In genomic region chr7:70355591-70356323, GRCh38 we compare ENCODE assay signal across 14 cellular contexts.
DNase-seq lines count a peak whose midpoint lies in the region; ATAC-seq and TF ChIP-seq lines count a peak whose summit lies in the region.
"Had no signal": no experiment of that assay in that cellular context is flagged by ENCODE, and none has a peak within 500 bp of the region (broad histone marks: within the 10 kb centered on the region; RNA-seq: fewer than 3 reads in every experiment).

No MANE protein-coding gene starts in this region.

- no CpG with 5 or more reads among the region's 5 CpGs for WGBS in neuronal stem cell (ENCODE audit: extremely low coverage in 2 of 2, insufficient read length in 2 of 2, insufficient replicate concordance in 1 of 2), 2 donors

- H3K36me3 ChIP-seq in neuronal stem cell (replicated peaks in 1 of 2; ENCODE audit: control insufficient read depth in 2 of 2, insufficient read depth in 2 of 2, low read length in 2 of 2) (no peaks in the 10 kb centered on the region), ascending aorta (no peaks in the 10 kb centered on the region)

- H3K4me3 Mint-ChIP-seq in stimulated activated naive CD8-positive, alpha-beta T cell treated with anti-CD3 and anti-CD28 coated beads, Interleukin-15, amount 100 ng/mL, for 72 hours, result no peak overlapping the region
- H3K4me3 Mint-ChIP-seq: mesothelial cell of epicardium had no signal

- H3K14ac ChIP-seq in neuronal stem cell (ENCODE audit: low read length), result no peak overlapping the region

- H3K4me2 ChIP-seq in neuronal stem cell (ENCODE audit: insufficient read depth, low read length, poor library complexity, severe bottlenecking), result peak overlapping the region; percentile 18

- H3K27me3 ChIP-seq in neuronal stem cell (ENCODE audit: control insufficient read depth in 3 of 3, insufficient read depth in 3 of 3, low read depth in 1 of 3, low read length in 3 of 3) (no peaks in the 10 kb centered on the region), ascending aorta (no peaks in the 10 kb centered on the region)
- H3K27me3 ChIP-seq: body of pancreas had no signal

- H3K9ac ChIP-seq in neuronal stem cell (ENCODE audit: low read depth, low read length, poor library complexity), result no peak overlapping the region

- H3K18ac ChIP-seq in neuronal stem cell (ENCODE audit: low read length), result peak overlapping the region; percentile 8

- no peak overlapping the region for H3K27ac Mint-ChIP-seq in stimulated activated naive CD8-positive, alpha-beta T cell treated with anti-CD3 and anti-CD28 coated beads, Interleukin-15, amount 100 ng/mL, for 72 hours
- H3K27ac Mint-ChIP-seq: mesothelial cell of epicardium had no signal

- H2BK15ac ChIP-seq in neuronal stem cell (ENCODE audit: low read length), result no peak overlapping the region

- no peak overlapping the region for H3K4ac ChIP-seq in neuronal stem cell (ENCODE audit: low read length)

- H3K27ac ChIP-seq in neuronal stem cell (replicated peaks; ENCODE audit: low read length) (no peak overlapping the region), ascending aorta (no peak overlapping the region)
- H3K27ac ChIP-seq: body of pancreas had no signal

- peaks cover 6 to 18% of the 10 kb centered on the region in 2 donors for H3K4me1 ChIP-seq in neuronal stem cell (ENCODE audit: control insufficient read depth in 2 of 2, insufficient read depth in 1 of 2, low read depth in 1 of 2, low read length in 2 of 2)
- H3K4me1 ChIP-seq in ascending aorta, result peaks cover 0 to 3% of the 10 kb centered on the region in 2 donors

- H2AK5ac ChIP-seq in neuronal stem cell (ENCODE audit: low read depth, low read length), result no peak overlapping the region

- H3K27me3 Mint-ChIP-seq in stimulated activated naive CD8-positive, alpha-beta T cell treated with anti-CD3 and anti-CD28 coated beads, Interleukin-15, amount 100 ng/mL, for 72 hours, result no peaks in the 10 kb centered on the region

- no peak overlapping the region for H3K4me3 ChIP-seq in neuronal stem cell (ENCODE audit: low read length in 2 of 2)
- no peak overlapping the region for H3K4me3 ChIP-seq in ascending aorta
- H3K4me3 ChIP-seq: body of pancreas had no signal

- peaks cover 9% of the 10 kb centered on the region for H3K4me1 Mint-ChIP-seq in stimulated activated naive CD8-positive, alpha-beta T cell treated with anti-CD3 and anti-CD28 coated beads, Interleukin-15, amount 100 ng/mL, for 72 hours

- no peak overlapping the region for H3K23ac ChIP-seq in neuronal stem cell (ENCODE audit: low read depth, low read length, poor library complexity)

- H3K9me3 ChIP-seq in neuronal stem cell (replicated peaks in 1 of 2; ENCODE audit: control insufficient read depth in 2 of 2, insufficient read depth in 1 of 2, low read depth in 1 of 2, low read length in 2 of 2) (peaks cover 2 to 7% of the 10 kb centered on the region in 2 donors), ascending aorta (no peaks in the 10 kb centered on the region)
- H3K9me3 ChIP-seq: body of pancreas had no signal

- no peaks in the 10 kb centered on the region for H3K79me1 ChIP-seq in neuronal stem cell (ENCODE audit: low read depth, low read length)

- DNase-seq in NCI-H1417 (lab: John Stamatoyannopoulos, UW), result peak; percentile 58 to 99 (median 83)
- no peak for DNase-seq in NCI-H1417 treated with DMSO at 0.1 percent for 48 hours (lab: John Stamatoyannopoulos, UW)
- peak; percentile 95 for DNase-seq in NCI-H1930 (lab: John Stamatoyannopoulos, UW)
- DNase-seq in SK-MEL-5 (ENCODE audit: low read depth, low spot score), result peak; percentile 16
- no peak for DNase-seq in neuronal stem cell (ENCODE audit: low spot score)
- no peak for DNase-seq in ascending aorta (ENCODE audit: low spot score in 2 of 2)
- no peak for DNase-seq in activated CD4-positive, alpha-beta T cell treated with anti-CD3 and anti-CD28 coated beads for 4 hours
- no peak for DNase-seq in stimulated activated naive CD8-positive, alpha-beta T cell treated with anti-CD3 and anti-CD28 coated beads, Interleukin-15, amount 100 ng/mL, for 72 hours
- DNase-seq: activated CD4-positive, alpha-beta T cell treated with anti-CD3 and anti-CD28 coated beads, Interleukin-2, amount 50 U/mL, for 48 hours; activated effector memory CD4-positive, alpha-beta T cell treated with Interleukin-2 at 50 U/mL for 16 hours; body of pancreas; Calu3; RPMI8226 had no signal

- H4K91ac ChIP-seq in neuronal stem cell (ENCODE audit: low read depth, low read length, poor library complexity), result no peak overlapping the region

- no peak overlapping the region for H2BK12ac ChIP-seq in neuronal stem cell (ENCODE audit: low read length)

- H4K8ac ChIP-seq in neuronal stem cell (ENCODE audit: low read depth, low read length), result no peak overlapping the region

- H2BK120ac ChIP-seq in neuronal stem cell (ENCODE audit: low read depth, low read length), result no peak overlapping the region

- no peak for ATAC-seq in stimulated activated naive CD8-positive, alpha-beta T cell treated with anti-CD3 and anti-CD28 coated beads, Interleukin-15, amount 100 ng/mL, for 72 hours
- ATAC-seq: body of pancreas had no signal

- H3K9me3 Mint-ChIP-seq in stimulated activated naive CD8-positive, alpha-beta T cell treated with anti-CD3 and anti-CD28 coated beads, Interleukin-15, amount 100 ng/mL, for 72 hours, result no peaks in the 10 kb centered on the region

- in situ Hi-C loops in SK-MEL-5 (cut with HindIII; ENCODE audit: low pct_unique_long_range_greater_than_20kb, low sequenced_read_pairs), result no loop called here

- no peak overlapping the region for H2AFZ ChIP-seq in neuronal stem cell (ENCODE audit: low read length)

- intact Hi-C loops in ascending aorta (cut with DNase I), result no loop called here

- H2BK5ac ChIP-seq in neuronal stem cell (ENCODE audit: low read length), result no peak overlapping the region

- TF ChIP-seq CTCF in ascending aorta (IDR thresholded peaks at IDR 0.05), result no peak

Comparison
In these comparisons a context has a peak if more than half of its experiments do, and no peak if none do; other contexts are left out.
1. DNase-seq: peak in NCI-H1417 (3 of 3), NCI-H1930 (2 of 2) and SK-MEL-5 (single experiment); none in NCI-H1417 treated with DMSO at 0.1 percent for 48 hours (single experiment), neuronal stem cell (single experiment), ascending aorta (0 of 2), activated CD4-positive, alpha-beta T cell treated with anti-CD3 and anti-CD28 coated beads for 4 hours (0 of 2) and stimulated activated naive CD8-positive, alpha-beta T cell treated with anti-CD3 and anti-CD28 coated beads, Interleukin-15, amount 100 ng/mL, for 72 hours (0 of 2).